In genomic region chr4:189734648-189735305, GRCh38 we compare ENCODE assay signal across 8 cellular contexts.
DNase-seq lines count a peak whose midpoint lies in the region; ATAC-seq, FAIRE-seq and TF ChIP-seq lines count a peak whose summit lies in the region.
"Not testable (repeated sequence)": the region's sequence is repeated elsewhere in the genome, so short reads cannot be mapped to it uniquely, and the experiment has no call there.

No MANE protein-coding gene starts in this region.

- peak; percentile 94 to 97 (median 94) for ATAC-seq in heart left ventricle
- ATAC-seq in pancreas, result peak; percentile 80 to 97 (median 94)

- not testable (repeated sequence) for H2AFZ ChIP-seq in smooth muscle cell (ENCODE audit: low read depth)

- peak overlapping the region; percentile 14 for H3K9ac ChIP-seq in smooth muscle cell (ENCODE audit: low read depth)

- peak overlapping the region; percentile 1 for H3K4me2 ChIP-seq in smooth muscle cell

- not testable (repeated sequence) for TF ChIP-seq POLR2A in heart left ventricle (IDR thresholded peaks at IDR 0.05)

- in situ Hi-C loops in brain microvascular endothelial cell (cut with HindIII; ENCODE audit: low pct_ligation_motif_present, low sequenced_read_pairs), result not testable (repeated sequence)

- WGBS in heart left ventricle, 4 donors, result 4 to 18% (median 15%) methylated on average over 2 of the region's 2 CpGs
- 7 to 9% methylated on average over 2 of the region's 2 CpGs for WGBS in pancreas, 2 donors
- 29% methylated on average over 2 of the region's 2 CpGs for WGBS in smooth muscle cell (ENCODE audit: low lambda C conversion rate)

- H3K27ac ChIP-seq in brain microvascular endothelial cell, result not testable (repeated sequence)
- H3K27ac ChIP-seq in heart left ventricle (peak overlapping the region in 8 of 12 donors; percentile 11 to 79 (median 55)), right atrium auricular region (peak overlapping the region; percentile 71 to 81), pancreas (peak overlapping the region in 2 of 4 donors; percentile 3 to 27), smooth muscle cell (ENCODE audit: low read depth) (peak overlapping the region; percentile 78)

- H3K9me3 ChIP-seq in heart left ventricle; right atrium auricular region; pancreas; smooth muscle cell (replicated peaks; ENCODE audit: low read depth): not testable (repeated sequence)

- H3K4me1 ChIP-seq in heart left ventricle; right atrium auricular region; pancreas; smooth muscle cell (ENCODE audit: low read depth): not testable (repeated sequence)

- not testable (repeated sequence) for TF ChIP-seq CTCF in brain microvascular endothelial cell (IDR thresholded peaks at IDR 0.05; ENCODE audit: low read depth, low read length, missing control alignments); heart left ventricle (IDR thresholded peaks at IDR 0.05); right atrium auricular region (IDR thresholded peaks at IDR 0.05); pancreas (IDR thresholded peaks at IDR 0.05); smooth muscle cell (IDR thresholded peaks at IDR 0.05; ENCODE audit: borderline replicate concordance, insufficient read depth, poor library complexity, severe bottlenecking)

- intact Hi-C loops in heart left ventricle (cut with DNase I); pancreas (cut with DNase I): not testable (repeated sequence)

- not testable (repeated sequence) for H4K20me1 ChIP-seq in smooth muscle cell (ENCODE audit: low read depth)

- not testable (repeated sequence) for H3K4me3 ChIP-seq in brain microvascular endothelial cell (ENCODE audit: low read depth, low read length); heart left ventricle; right atrium auricular region; pancreas; smooth muscle cell

- FAIRE-seq in pancreas (lab: Jason Lieb, UNC), result not testable (repeated sequence)

- peak; percentile 16 for DNase-seq in DMS153 (lab: John Stamatoyannopoulos, UW)
- peak; percentile 66 for DNase-seq in MV-4-11 (lab: John Stamatoyannopoulos, UW)
- DNase-seq in SHP77 treated with DMSO at 0.1 percent for 48 hours (lab: John Stamatoyannopoulos, UW), result peak; percentile 40
- peak; percentile 3 for DNase-seq in brain microvascular endothelial cell
- DNase-seq in heart left ventricle; right atrium auricular region (ENCODE audit: low spot score); pancreas; smooth muscle cell (lab: John Stamatoyannopoulos, UW; ENCODE audit: unreplicated experiment): not testable (repeated sequence)

- not testable (repeated sequence) for H3F3A ChIP-seq in smooth muscle cell (ENCODE audit: low read depth)

- not testable (repeated sequence) for H3K27me3 ChIP-seq in brain microvascular endothelial cell (replicated peaks); heart left ventricle; right atrium auricular region; pancreas; smooth muscle cell (ENCODE audit: low read depth)

- not testable (repeated sequence) for H3K79me2 ChIP-seq in smooth muscle cell (ENCODE audit: low read depth)

- H3K36me3 ChIP-seq in brain microvascular endothelial cell (replicated peaks); heart left ventricle; right atrium auricular region; pancreas; smooth muscle cell (ENCODE audit: low read depth): not testable (repeated sequence)
